In genomic region chr2:42167458-42167857, GRCh38 we compare ENCODE assay signal across 1 cellular context.
A peak's percentile ranks its signal among the peaks of the same experiment; 100 is the strongest.
TF ChIP-seq lines count a peak whose summit lies in the region.

No MANE protein-coding gene starts in this region.

TF ChIP-seq in HEK293, 187 proteins besides CTCF, POLR2A, EP300 and RAD21 (continued from another document):
- TF ChIP-seq PRDM10 (tag by site-specific recombination; IDR thresholded peaks at IDR 0.05) (peak; percentile 71), ZNF585B (tag by site-specific recombination; IDR thresholded peaks at IDR 0.05) (no peak)
